Comparison of ENCODE assay signal across 8 cellular contexts in genomic region chr14:95520346-95520745, GRCh38. TPM values are rescaled to one million over a fixed set of nuclear protein-coding genes. Genes with fewer than 3 reads are reported as not detected.
A peak's percentile ranks its signal among the peaks of the same experiment; 100 is the strongest.
DNase-seq lines count a peak whose midpoint lies in the region; ATAC-seq, FAIRE-seq and TF ChIP-seq lines count a peak whose summit lies in the region.

No MANE protein-coding gene starts in this region.

- H3K36me3 ChIP-seq in PC-9 (ENCODE audit: low read depth) (no peaks in the 10 kb centered on the region), skeletal muscle tissue (ENCODE audit: control insufficient read depth in 3 of 3, insufficient read depth in 3 of 3, low read length in 3 of 3) (no peaks in the 10 kb centered on the region)

- ATAC-seq in HG03025 (IDR thresholded peaks at IDR 0.05; ENCODE audit: low FRiP score, unreplicated experiment), result no peak

- H3K9ac ChIP-seq in skeletal muscle tissue (ENCODE audit: low read depth in 1 of 3, low read length in 3 of 3), result no peak overlapping the region

- TF ChIP-seq CTCF in PC-9 (conservative IDR thresholded peaks at IDR 0.05) (no peak), coronary artery (IDR thresholded peaks at IDR 0.05) (no peak)

- no peak overlapping the region for H2AFZ ChIP-seq in PC-9

- POLR2A ChIA-PET in PC-9 (lab: Charles Lee; ENCODE audit: unreplicated experiment), result interaction anchor here (0.6 kb wide), 1 partner anchor 10 kb away, joined by 6 read pairs; no protein-coding TSS in a partner anchor

- H3K4me1 ChIP-seq in PC-9 (replicated peaks; ENCODE audit: insufficient read depth) (peaks cover 45% of the 10 kb centered on the region), skeletal muscle tissue (ENCODE audit: control insufficient read depth in 3 of 3, insufficient read depth in 3 of 3, low read length in 3 of 3) (peaks cover 40 to 57% (median 57%) of the 10 kb centered on the region in 3 donors)

- intact Hi-C loops in PC-9 (cut with micrococcal nuclease; ENCODE audit: unreplicated experiment), result no loop called here

- no TSS peak for BruUV-seq in PC-9 (replicated peaks; lab: Mats Ljungman, UMichigan)

- H3K27ac ChIP-seq in PC-9 (no peak overlapping the region), coronary artery (peak overlapping the region; percentile 50 to 97), skeletal muscle tissue (ENCODE audit: low read depth, low read length) (peak overlapping the region; percentile 55)

- H3K4me3 ChIP-seq in PC-9 (no peak overlapping the region), coronary artery (peak overlapping the region; percentile 41), skeletal muscle tissue (ENCODE audit: low read length in 3 of 3) (no peak overlapping the region)

- DNase-seq in GM12891 (ENCODE audit: insufficient read length, low spot score), result no peak
- DNase-seq in PC-9, result no peak
- no peak for DNase-seq in coronary artery (ENCODE audit: low spot score)
- DNase-seq in kidney tubule cell (ENCODE audit: low spot score), result no peak
- no peak for DNase-seq in cerebellar nuclear complex (lab: John Stamatoyannopoulos, UW)
- DNase-seq in activated effector memory CD4-positive, alpha-beta T cell treated with Interleukin-2 at 50 U/mL for 16 hours, result no peak

- H3K4me2 ChIP-seq in PC-9, result peak overlapping the region; percentile 39; the same call in 1 of the 2 replicates

- H3K27me3 ChIP-seq in PC-9 (ENCODE audit: insufficient read depth, low read depth), result no peaks in the 10 kb centered on the region
- H3K27me3 ChIP-seq in skeletal muscle tissue (ENCODE audit: control insufficient read depth in 3 of 3, insufficient read depth in 3 of 3, low read length in 3 of 3), result no peaks in the 10 kb centered on the region

- no peaks in the 10 kb centered on the region for H3K9me3 ChIP-seq in PC-9 (ENCODE audit: insufficient read depth, low read depth)
- no peaks in the 10 kb centered on the region for H3K9me3 ChIP-seq in skeletal muscle tissue (ENCODE audit: control insufficient read depth in 3 of 3, low read length in 3 of 3)

- H3K9me2 ChIP-seq in PC-9 (ENCODE audit: insufficient read depth), result no peaks in the 10 kb centered on the region

- peak; percentile 35 for FAIRE-seq in GM12891 (lab: Jason Lieb, UNC)

- H4K20me1 ChIP-seq in PC-9 (ENCODE audit: insufficient read depth), result no peaks in the 10 kb centered on the region

- H3K79me2 ChIP-seq in PC-9 (ENCODE audit: low read depth), result no peaks in the 10 kb centered on the region

- CTCF ChIA-PET in PC-9 (lab: Charles Lee), result no interaction called here

- H3F3A ChIP-seq in PC-9 (ENCODE audit: insufficient read depth, low read depth), result peaks cover 33% of the 10 kb centered on the region

- TF ChIP-seq POLR2A in GM12891 (IDR thresholded peaks at IDR 0.05; ENCODE audit: low read depth, low read length), result no peak

TF ChIP-seq in GM12891, 5 proteins besides CTCF, POLR2A, EP300 and RAD21:
- TF ChIP-seq SPI1 (IDR thresholded peaks at IDR 0.05; ENCODE audit: low read depth, low read length) (peak; percentile 42; the same call in 1 of the 2 replicates), PAX5 (IDR thresholded peaks at IDR 0.05; ENCODE audit: insufficient read depth, low read length, severe bottlenecking) (no peak)

RNA-seq across cellular contexts. Expression of gene SYNE3, which starts 3.9 kb away (rescaled TPM):
- polyA plus RNA-seq in GM12891 (2012; ENCODE audit: low read depth, missing spikeins), result 2.6 TPM
- total RNA-seq in PC-9 (2021) (1.5 and 1.9 TPM in 2 replicates), skeletal muscle tissue (21.4 TPM)

RNA-seq across cellular contexts. Expression of gene GLRX5, which starts 14.5 kb away (rescaled TPM):
- 35.0 TPM for polyA plus RNA-seq in GM12891 (2012; ENCODE audit: low read depth, missing spikeins)
- total RNA-seq in PC-9 (2021), result 19.6 and 23.2 TPM in 2 replicates
- total RNA-seq in skeletal muscle tissue, result 74.1 TPM
